8 cellular contexts compared by ENCODE assay signal in genomic region chr5:116626272-116626723, GRCh38. TPM values are rescaled to one million over a fixed set of nuclear protein-coding genes. Genes with fewer than 3 reads are reported as not detected.
A peak's percentile ranks its signal among the peaks of the same experiment; 100 is the strongest.
DNase-seq lines count a peak whose midpoint lies in the region; ATAC-seq and TF ChIP-seq lines count a peak whose summit lies in the region.

No MANE protein-coding gene starts in this region.

- ATAC-seq in lung (ENCODE audit: insufficient read depth, low FRiP score) (no peak), aorta (ENCODE audit: low FRiP score) (peak; percentile 85), HG03521 (IDR thresholded peaks at IDR 0.05; ENCODE audit: unreplicated experiment) (no peak)

- peak; percentile 35 for DNase-seq in SIG-M5 treated with dmso at 0.1 percent for 504 hours (lab: John Stamatoyannopoulos, UW; ENCODE audit: unreplicated experiment)
- DNase-seq in SIG-M5 (lab: John Stamatoyannopoulos, UW), result no peak
- peak; percentile 68 for DNase-seq in cerebellum (ENCODE audit: low spot score)
- DNase-seq in lung (ENCODE audit: low spot score), result peak; percentile 72
- DNase-seq in aorta, result peak in 1 of 2 donors; percentile 70
- no peak for DNase-seq in activated CD4-positive, alpha-beta T cell treated with anti-CD3 and anti-CD28 coated beads for 1 hour
- no peak for DNase-seq in NCI-H510A treated with DMSO at 0.1 percent for 48 hours (lab: John Stamatoyannopoulos, UW)

- H3K27ac ChIP-seq in lung (ENCODE audit: low read depth in 1 of 2, low read length in 1 of 2) (peak overlapping the region in 1 of 2 donors; percentile 7), aorta (ENCODE audit: low read depth in 1 of 2, low read length in 2 of 2) (no peak overlapping the region)

- WGBS in lung, 2 donors, result 13 to 32% methylated on average over 13 of the region's 13 CpGs
- WGBS in aorta, 2 donors, result 3 to 6% methylated on average over 13 of the region's 13 CpGs

- H3K27me3 ChIP-seq in lung (ENCODE audit: control insufficient read depth, insufficient read depth) (no peaks in the 10 kb centered on the region), aorta (ENCODE audit: control insufficient read depth in 1 of 2, insufficient read depth in 2 of 2, low read length in 1 of 2) (no peaks in the 10 kb centered on the region)

- no peaks in the 10 kb centered on the region for H3K9me3 ChIP-seq in lung (ENCODE audit: control insufficient read depth in 2 of 2, insufficient read depth in 1 of 2, low read length in 1 of 2)
- no peaks in the 10 kb centered on the region for H3K9me3 ChIP-seq in aorta (ENCODE audit: control insufficient read depth, low read length)

- H3K4me3 ChIP-seq in lung, result no peak overlapping the region
- H3K4me3 ChIP-seq in aorta (ENCODE audit: low read length in 2 of 2), result no peak overlapping the region

- intact Hi-C loops in aorta (cut with DNase I), result no loop called here

- H3K4me1 ChIP-seq in lung (ENCODE audit: control insufficient read depth in 2 of 2, insufficient read depth in 2 of 2, low read length in 2 of 2) (peaks cover 0 to 2% of the 10 kb centered on the region in 2 donors), aorta (ENCODE audit: control insufficient read depth in 1 of 2, insufficient read depth in 2 of 2, low read length in 2 of 2) (no peaks in the 10 kb centered on the region)

- no peak for TF ChIP-seq CTCF in lung (IDR thresholded peaks at IDR 0.05; ENCODE audit: control extremely low read depth, extremely low read depth)

- H3K36me3 ChIP-seq in lung (ENCODE audit: control insufficient read depth in 2 of 2, insufficient read depth in 2 of 2, low read length in 2 of 2), result no peaks in the 10 kb centered on the region
- no peaks in the 10 kb centered on the region for H3K36me3 ChIP-seq in aorta (ENCODE audit: control insufficient read depth in 1 of 2, insufficient read depth in 2 of 2, low read length in 1 of 2)

RNA-seq across cellular contexts. Expression of gene SEMA6A, which starts 51.7 kb away (rescaled TPM):
- 181 TPM for total RNA-seq in cerebellum
- total RNA-seq in lung, result 10 to 100 TPM; 17.7 to 31.6 TPM
- polyA plus RNA-seq in lung, result 1 to 10 TPM; 3.4 to 6.2 TPM
- 10 to 100 TPM; 19.8 to 28.5 TPM for total RNA-seq in aorta
- 1 to 10 TPM in 1 of 2 donors, under 1 TPM in 1; 0.10 to 6.3 TPM for polyA plus RNA-seq in aorta

Comparison
In these comparisons a context has a peak if more than half of its experiments do, and no peak if none do; other contexts are left out.
1. DNase-seq: peak in SIG-M5 treated with dmso at 0.1 percent for 504 hours (single experiment), cerebellum (single experiment) and lung (single experiment); none in SIG-M5 (single experiment), activated CD4-positive, alpha-beta T cell treated with anti-CD3 and anti-CD28 coated beads for 1 hour (single experiment) and NCI-H510A treated with DMSO at 0.1 percent for 48 hours (single experiment).